Comparison of ENCODE assay signal across 1 cellular context in genomic region chr5:76693141-76693540, GRCh38.
TF ChIP-seq lines count a peak whose summit lies in the region.

No MANE protein-coding gene starts in this region.

TF ChIP-seq in IMR-90, 13 proteins besides CTCF, POLR2A, EP300 and RAD21 (continued from another document):
- TF ChIP-seq ELK1 (IDR thresholded peaks at IDR 0.05; ENCODE audit: borderline replicate concordance, low read depth, low read length) (no peak), FOS (IDR thresholded peaks at IDR 0.05; ENCODE audit: low read depth, low read length) (no peak), RCOR1 (IDR thresholded peaks at IDR 0.05; ENCODE audit: insufficient replicate concordance, low read length) (no peak), SMC3 (IDR thresholded peaks at IDR 0.05; ENCODE audit: low read depth, low read length) (no peak), RFX5 (IDR thresholded peaks at IDR 0.05; ENCODE audit: low read depth, low read length) (no peak), NFE2L2 (IDR thresholded peaks at IDR 0.05; ENCODE audit: low read depth, low read length) (no peak), MXI1 (IDR thresholded peaks at IDR 0.05; ENCODE audit: borderline replicate concordance, low read depth, low read length) (no peak), MAFK (IDR thresholded peaks at IDR 0.05; ENCODE audit: low read depth, low read length) (no peak), CEBPB (IDR thresholded peaks at IDR 0.05; ENCODE audit: low read depth, low read length) (no peak), BHLHE40 (IDR thresholded peaks at IDR 0.05; ENCODE audit: low read depth, low read length) (no peak), CHD1 (IDR thresholded peaks at IDR 0.05; ENCODE audit: low read depth, low read length) (no peak), USF2 (IDR thresholded peaks at IDR 0.05; ENCODE audit: low read depth, low read length) (no peak)
